ENCODE assay signal across 8 cellular contexts in the genomic region with DNA sequence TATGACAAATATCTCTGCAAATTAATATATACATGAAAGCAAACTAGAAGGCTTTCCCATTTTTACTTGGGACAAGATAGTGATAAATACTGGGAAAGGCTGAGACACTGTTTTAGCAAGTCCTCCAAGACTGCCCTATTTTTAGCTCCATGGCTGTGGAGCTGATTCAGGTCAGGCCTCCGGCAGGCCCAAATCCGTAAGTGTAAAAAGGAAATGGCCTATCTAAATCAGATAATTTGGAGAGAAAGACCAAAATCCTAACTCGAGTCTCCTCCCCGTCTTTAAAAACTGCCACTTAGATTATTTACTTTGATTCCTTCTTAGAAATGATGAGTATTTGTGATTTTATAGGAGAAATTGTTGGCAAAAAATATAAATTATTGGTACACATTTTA. TPM values are rescaled to one million over a fixed set of nuclear protein-coding genes. Genes with fewer than 3 reads are reported as not detected.
A peak's percentile ranks its signal among the peaks of the same experiment; 100 is the strongest.
DNase-seq lines count a peak whose midpoint lies in the region; ATAC-seq, FAIRE-seq and TF ChIP-seq lines count a peak whose summit lies in the region.

No MANE protein-coding gene starts in this region.

- POLR2A ChIA-PET in activated naive CD8-positive, alpha-beta T cell treated with anti-CD3 and anti-CD28 coated beads, Interleukin-2, amount 10 ng/mL, durations not matched to agents 7 days and 5 days (lab: Charles Lee) = interaction anchor here (0.8 to 3.9 kb wide), 3 partner anchors 45 to 442 kb away, joined by 3 to 42 read pairs (median 12); partner anchors contain the start of genes ABCE1, ANAPC10 and MMAA

- intact Hi-C loops in activated CD4-positive, alpha-beta T cell treated with anti-CD3 and anti-CD28 coated beads, Interleukin-2, amount 10 ng/mL, durations not matched to agents 24 days and 14 days (cut with micrococcal nuclease) = loop anchor here (1.0 to 10.0 kb wide), 2 partner anchors 651 to 1623 kb away; no protein-coding TSS in a partner anchor
- intact Hi-C loops in thyroid gland (cut with DNase I) = no loop called here

- TF ChIP-seq CTCF in thyroid gland (IDR thresholded peaks at IDR 0.05) = no peak

- peak overlapping the region in 2 of 3 donors; percentile 57 to 98 for H3K27ac ChIP-seq in thyroid gland

- H3K27ac Mint-ChIP-seq in activated CD4-positive, alpha-beta T cell treated with anti-CD3 and anti-CD28 coated beads, Interleukin-2, amount 10 ng/mL, durations not matched to agents 24 days and 14 days = peak overlapping the region; percentile 92
- H3K27ac Mint-ChIP-seq in activated naive CD8-positive, alpha-beta T cell treated with anti-CD3 and anti-CD28 coated beads, Interleukin-2, amount 10 ng/mL, durations not matched to agents 7 days and 5 days = peak overlapping the region; percentile 97

- no peaks in the 10 kb centered on the region for H3K9me3 ChIP-seq in thyroid gland

- H3K4me3 Mint-ChIP-seq in activated CD4-positive, alpha-beta T cell treated with anti-CD3 and anti-CD28 coated beads, Interleukin-2, amount 10 ng/mL, durations not matched to agents 24 days and 14 days = peak overlapping the region; percentile 95
- H3K4me3 Mint-ChIP-seq in activated naive CD8-positive, alpha-beta T cell treated with anti-CD3 and anti-CD28 coated beads, Interleukin-2, amount 10 ng/mL, durations not matched to agents 7 days and 5 days = peak overlapping the region; percentile 96

- H3K27me3 ChIP-seq in thyroid gland = no peaks in the 10 kb centered on the region

- no peaks in the 10 kb centered on the region for H3K9me3 Mint-ChIP-seq in activated CD4-positive, alpha-beta T cell treated with anti-CD3 and anti-CD28 coated beads, Interleukin-2, amount 10 ng/mL, durations not matched to agents 24 days and 14 days
- peaks cover 4% of the 10 kb centered on the region for H3K9me3 Mint-ChIP-seq in activated naive CD8-positive, alpha-beta T cell treated with anti-CD3 and anti-CD28 coated beads, Interleukin-2, amount 10 ng/mL, durations not matched to agents 7 days and 5 days

- DNase-seq in activated CD4-positive, alpha-beta T cell treated with anti-CD3 and anti-CD28 coated beads, Interleukin-2, amount 10 ng/mL, durations not matched to agents 24 days and 14 days = no peak
- no peak for DNase-seq in activated CD4-positive, alpha-beta T cell treated with anti-CD3 and anti-CD28 coated beads for 48 hours
- DNase-seq in activated naive CD8-positive, alpha-beta T cell treated with anti-CD3 and anti-CD28 coated beads, Interleukin-2, amount 10 ng/mL, durations not matched to agents 7 days and 5 days = no peak
- DNase-seq in thyroid gland (no peak), NCI-H128 (lab: John Stamatoyannopoulos, UW; ENCODE audit: unreplicated experiment) (no peak)

- H3K4me1 Mint-ChIP-seq in activated CD4-positive, alpha-beta T cell treated with anti-CD3 and anti-CD28 coated beads, Interleukin-2, amount 10 ng/mL, durations not matched to agents 24 days and 14 days = peaks cover 40% of the 10 kb centered on the region
- H3K4me1 Mint-ChIP-seq in activated naive CD8-positive, alpha-beta T cell treated with anti-CD3 and anti-CD28 coated beads, Interleukin-2, amount 10 ng/mL, durations not matched to agents 7 days and 5 days = peaks cover 23% of the 10 kb centered on the region

- TF ChIP-seq POLR2A in thyroid gland (IDR thresholded peaks at IDR 0.05) = no peak

- peak overlapping the region in 1 of 3 donors; percentile 66 for H3K4me3 ChIP-seq in thyroid gland (replicated peaks in 1 of 3)

- 52 to 65% methylated on average over 4 of the region's 4 CpGs for WGBS in thyroid gland, 2 donors

- no peaks in the 10 kb centered on the region for H3K27me3 Mint-ChIP-seq in activated CD4-positive, alpha-beta T cell treated with anti-CD3 and anti-CD28 coated beads, Interleukin-2, amount 10 ng/mL, durations not matched to agents 24 days and 14 days
- no peaks in the 10 kb centered on the region for H3K27me3 Mint-ChIP-seq in activated naive CD8-positive, alpha-beta T cell treated with anti-CD3 and anti-CD28 coated beads, Interleukin-2, amount 10 ng/mL, durations not matched to agents 7 days and 5 days

- ATAC-seq in activated naive CD8-positive, alpha-beta T cell treated with anti-CD3 and anti-CD28 coated beads, Interleukin-2, amount 10 ng/mL, durations not matched to agents 7 days and 5 days (ENCODE audit: low read depth) = no peak
- ATAC-seq in GM18519 (IDR thresholded peaks at IDR 0.05; ENCODE audit: low FRiP score, unreplicated experiment) = no peak
- ATAC-seq in GM19455 (IDR thresholded peaks at IDR 0.05; ENCODE audit: unreplicated experiment) = no peak

- peaks cover 32 to 40% of the 10 kb centered on the region in 2 donors for H3K4me1 ChIP-seq in thyroid gland

- FAIRE-seq in islet of Langerhans (lab: Jason Lieb, UNC) = peak; percentile 5

- peaks cover 37% of the 10 kb centered on the region for H3K36me3 Mint-ChIP-seq in activated CD4-positive, alpha-beta T cell treated with anti-CD3 and anti-CD28 coated beads, Interleukin-2, amount 10 ng/mL, durations not matched to agents 24 days and 14 days (ENCODE audit: low read depth)
- peaks cover 15% of the 10 kb centered on the region for H3K36me3 Mint-ChIP-seq in activated naive CD8-positive, alpha-beta T cell treated with anti-CD3 and anti-CD28 coated beads, Interleukin-2, amount 10 ng/mL, durations not matched to agents 7 days and 5 days

- peaks cover 0 to 3% of the 10 kb centered on the region in 2 donors for H3K36me3 ChIP-seq in thyroid gland

RNA-seq across cellular contexts. Expression of gene OTUD4, which starts 2.9 kb away (rescaled TPM):
- 81.2 and 86.4 TPM in 2 replicates for total RNA-seq in activated CD4-positive, alpha-beta T cell treated with anti-CD3 and anti-CD28 coated beads, Interleukin-2, amount 10 ng/mL, durations not matched to agents 24 days and 14 days
- total RNA-seq in activated naive CD8-positive, alpha-beta T cell treated with anti-CD3 and anti-CD28 coated beads, Interleukin-2, amount 10 ng/mL, durations not matched to agents 7 days and 5 days = 10 to 100 TPM; 43.4 to 43.9 TPM
- total RNA-seq in thyroid gland = 10 to 100 TPM; 28.5 to 43.7 (median 32.6) TPM
